8 cellular contexts compared by ENCODE assay signal in the genomic region with DNA sequence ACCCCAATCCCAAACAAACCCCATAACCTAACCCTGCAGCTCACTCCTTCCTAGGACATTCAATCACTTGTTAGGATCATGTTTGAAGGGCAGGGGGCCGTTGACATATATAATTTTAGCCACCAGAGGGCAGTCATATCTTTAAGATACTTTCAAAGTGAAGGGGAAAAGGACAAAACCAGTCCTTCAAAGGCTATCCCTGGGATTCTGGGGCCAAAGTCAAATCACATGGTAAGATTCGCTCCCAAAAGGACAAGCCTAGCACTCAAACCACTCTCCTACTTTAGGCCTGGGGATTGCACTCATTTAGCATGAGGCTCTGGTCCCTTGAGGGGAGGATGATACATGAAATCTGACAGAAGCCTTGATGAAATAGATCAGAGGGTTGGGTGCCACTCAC. TPM values are rescaled to one million over a fixed set of nuclear protein-coding genes. Genes with fewer than 3 reads are reported as not detected.
DNase-seq lines count a peak whose midpoint lies in the region; ATAC-seq and TF ChIP-seq lines count a peak whose summit lies in the region.

No MANE protein-coding gene starts in this region.

- no peaks in the 10 kb centered on the region for H4K20me1 ChIP-seq in hepatocyte (ENCODE audit: insufficient read depth, poor library complexity, severe bottlenecking)

- H3K27ac ChIP-seq in SJSA1: no peak overlapping the region
- H3K27ac ChIP-seq in hepatocyte: no peak overlapping the region

- H2AFZ ChIP-seq in hepatocyte: no peak overlapping the region

- H3K9me3 ChIP-seq in MG63: no peaks in the 10 kb centered on the region
- H3K9me3 ChIP-seq in SJSA1 (replicated peaks): no peaks in the 10 kb centered on the region
- H3K9me3 ChIP-seq in hepatocyte (ENCODE audit: low read depth): no peaks in the 10 kb centered on the region

- H3K4me1 ChIP-seq in SJSA1 (replicated peaks) (peaks cover 32% of the 10 kb centered on the region), hepatocyte (ENCODE audit: insufficient read depth) (no peaks in the 10 kb centered on the region)

- WGBS in hepatocyte (ENCODE audit: low lambda C conversion rate, missing lambda C conversion rate): 16% methylated on average over 2 of the region's 2 CpGs

- DNase-seq in SIG-M5 treated with dmso at 0.1 percent for 504 hours (lab: John Stamatoyannopoulos, UW; ENCODE audit: unreplicated experiment) (peak; percentile 64), SIG-M5 (lab: John Stamatoyannopoulos, UW) (no peak), MG63 (peak; percentile 11), SJSA1 (ENCODE audit: low read depth in 1 of 2, low spot score in 2 of 2) (peak; percentile 54 to 76), astrocyte of the hippocampus (ENCODE audit: low read depth, low spot score) (peak; percentile 78), hepatocyte (ENCODE audit: low spot score) (peak; percentile 75)
- peak in 2 of 3 donors; percentile 11 to 18 for DNase-seq in stimulated activated CD4-positive, alpha-beta T cell treated with anti-CD3 and anti-CD28 coated beads, TNF-alpha, amount 100 ng/mL, for 1 hour (ENCODE audit: low read depth in 3 of 3, low spot score in 1 of 3)

- H3K27me3 ChIP-seq in MG63 (no peaks in the 10 kb centered on the region), SJSA1 (replicated peaks) (no peaks in the 10 kb centered on the region), hepatocyte (no peaks in the 10 kb centered on the region)

- no peak overlapping the region for H3K4me2 ChIP-seq in hepatocyte

- H3K36me3 ChIP-seq in MG63 (no peaks in the 10 kb centered on the region), SJSA1 (no peaks in the 10 kb centered on the region), hepatocyte (replicated peaks; ENCODE audit: insufficient read depth, low read depth) (no peaks in the 10 kb centered on the region)

- H3K9me2 ChIP-seq in hepatocyte (replicated peaks; ENCODE audit: insufficient read depth): no peaks in the 10 kb centered on the region

- no peak for ATAC-seq in HG02852 (IDR thresholded peaks at IDR 0.05; ENCODE audit: unreplicated experiment)

- H3K4me3 ChIP-seq in MG63 (no peak overlapping the region), SJSA1 (no peak overlapping the region), hepatocyte (no peak overlapping the region)

- no peaks in the 10 kb centered on the region for H3K79me2 ChIP-seq in hepatocyte

- peak; percentile 71 for TF ChIP-seq CTCF in hepatocyte (IDR thresholded peaks at IDR 0.05; ENCODE audit: poor library complexity)

RNA-seq across cellular contexts. Expression of a gene that starts 44.6 kb away (rescaled TPM):
- total RNA-seq in MG63 (2014; rRNA removed; shearing (Covaris generic); ENCODE audit: low replicate concordance): 48.6 and 49.6 TPM in 2 replicates
- 86.3 and 97.4 TPM in 2 replicates for total RNA-seq in SJSA1 (2014; rRNA removed; shearing (Covaris generic))
- 48.8 and 51.8 TPM in 2 replicates for total RNA-seq in hepatocyte
- 31.8 and 36.5 TPM in 2 replicates for polyA plus RNA-seq in hepatocyte

RNA-seq across cellular contexts. Expression of a gene that starts 50.7 kb away (rescaled TPM):
- total RNA-seq in MG63 (2014; rRNA removed; shearing (Covaris generic); ENCODE audit: low replicate concordance): 432 and 465 TPM in 2 replicates
- 680 and 776 TPM in 2 replicates for total RNA-seq in SJSA1 (2014; rRNA removed; shearing (Covaris generic))
- total RNA-seq in hepatocyte: 931 and 979 TPM in 2 replicates
- 533 and 609 TPM in 2 replicates for polyA plus RNA-seq in hepatocyte
